ENCODE assay signal across 8 cellular contexts in genomic region chr10:18651324-18652007, GRCh38. TPM values are rescaled to one million over a fixed set of nuclear protein-coding genes. Genes with fewer than 3 reads are reported as not detected.
DNase-seq lines count a peak whose midpoint lies in the region; ATAC-seq and TF ChIP-seq lines count a peak whose summit lies in the region.

Gene NSUN6 (minus strand): TSS chr10:18651587. CDS start chr10:18651203, 384 bp downstream.

- peak within 1 kb of the TSS; percentile 69 for H3K27ac ChIP-seq in C4-2B
- H3K27ac ChIP-seq in dorsolateral prefrontal cortex: peak within 1 kb of the TSS; percentile 36 to 96 (median 88)
- peak within 1 kb of the TSS; percentile 92 to 95 (median 92) for H3K27ac ChIP-seq in right lobe of liver

- intact Hi-C loops in dorsolateral prefrontal cortex (cut with DNase I): loop anchor here (1.0 to 10.0 kb wide), 2 partner anchors 8 to 1007 kb away; partner anchors contain the start of genes ARL5B (in 2 of the 2) and STAM (in 1 of the 2)
- intact Hi-C loops in right lobe of liver (cut with DNase I): no loop called here

- peak; percentile 99 for TF ChIP-seq POLR2A in right lobe of liver (IDR thresholded peaks at IDR 0.05)

- H3K4me1 ChIP-seq in right lobe of liver: peaks cover 0 to 22% (median 6%) of the 10 kb centered on the region in 4 donors

- H3K4me3 ChIP-seq in dorsolateral prefrontal cortex (peak within 1 kb of the TSS; percentile 58 to 98 (median 82)), right lobe of liver (peak within 1 kb of the TSS; percentile 64 to 73 (median 64))

- H3K9me3 ChIP-seq in right lobe of liver: no peaks in the 10 kb centered on the region

- H3K36me3 ChIP-seq in right lobe of liver: no peaks in the 10 kb centered on the region

- peak; percentile 82 for DNase-seq in NCI-H774 (lab: John Stamatoyannopoulos, UW)
- DNase-seq in activated CD4-positive, alpha-beta T cell treated with anti-CD3 and anti-CD28 coated beads, Interleukin-2, amount 50 U/mL, for 48 hours: peak; percentile 92 to 93
- peak; percentile 85 to 93 (median 90) for DNase-seq in dorsolateral prefrontal cortex
- peak; percentile 94 to 95 (median 95) for DNase-seq in right lobe of liver
- peak; percentile 81 to 88 (median 87) for DNase-seq in stimulated activated CD4-positive, alpha-beta T cell treated with anti-CD3 and anti-CD28 coated beads, TNF-alpha, amount 100 ng/mL, for 1 hour (ENCODE audit: low read depth in 3 of 3, low spot score in 1 of 3)

- peak; percentile 97 for ATAC-seq in GM19324 (IDR thresholded peaks at IDR 0.05; ENCODE audit: low FRiP score, unreplicated experiment)
- ATAC-seq in HG03460 (IDR thresholded peaks at IDR 0.05; ENCODE audit: unreplicated experiment): peak; percentile 98
- ATAC-seq in right lobe of liver: peak; percentile 95 to 98 (median 97)

- H3K27me3 ChIP-seq in dorsolateral prefrontal cortex (no peaks in the 10 kb centered on the region), right lobe of liver (no peaks in the 10 kb centered on the region)

- TF ChIP-seq CTCF in C4-2B (conservative IDR thresholded peaks at IDR 0.05): no peak
- peak in 50 of 56 donors; percentile 1 to 65 (median 39) for TF ChIP-seq CTCF in dorsolateral prefrontal cortex (IDR thresholded peaks at IDR 0.05 in 54 of 56, conservative IDR thresholded peaks at IDR 0.05 in 2 of 56; ENCODE audit: low read depth in 1 of 56, partially characterized antibody in 56 of 56)
- no peak for TF ChIP-seq CTCF in right lobe of liver (IDR thresholded peaks at IDR 0.05)

- WGBS in right lobe of liver (ENCODE audit: insufficient coverage, low coverage, low lambda C conversion rate, missing lambda C conversion rate): under 1% methylated on average over 39 of the region's 39 CpGs

RNA-seq across cellular contexts. Expression of gene NSUN6, which starts in this region (rescaled TPM):
- total RNA-seq in dorsolateral prefrontal cortex (10 to 100 TPM; 14.1 to 41.9 (median 27.5) TPM), right lobe of liver (10 to 100 TPM; 19.0 to 34.0 (median 27.9) TPM)

Comparison
In these comparisons a context has a peak if more than half of its experiments do, and no peak if none do; other contexts are left out.
1. Peak in every context shown above with its lines: DNase-seq, ATAC-seq, H3K4me3 ChIP-seq and H3K27ac ChIP-seq.
2. CTCF ChIP-seq: peak in dorsolateral prefrontal cortex (50 of 56); none in C4-2B (single experiment) and right lobe of liver (0 of 4).
3. intact Hi-C loops: an anchor here in dorsolateral prefrontal cortex (1.0 to 10.0 kb wide); none called in right lobe of liver.